In genomic region chr3:138354376-138354775, GRCh38 we compare ENCODE assay signal across 37 cellular contexts. TPM values are rescaled to one million over a fixed set of nuclear protein-coding genes. Genes with fewer than 3 reads are reported as not detected.
"Had no signal": no experiment of that assay in that cellular context is flagged by ENCODE, and none has a peak within 500 bp of the region (broad histone marks: within the 10 kb centered on the region; RNA-seq: fewer than 3 reads in every experiment).

No MANE protein-coding gene starts in this region.

- H3K36me3 Mint-ChIP-seq: activated CD4-positive, alpha-beta memory T cell treated with anti-CD3 and anti-CD28 coated beads for 36 hours; activated naive CD4-positive, alpha-beta T cell treated with anti-CD3 and anti-CD28 coated beads, Interleukin-2, amount 50 U/mL, for 72 hours had no signal

- DNase-seq: activated B cell treated with CpG ODN at 0.5 μM for 24 hours; activated CD4-positive, alpha-beta memory T cell treated with anti-CD3 and anti-CD28 coated beads for 36 hours; activated CD4-positive, alpha-beta T cell treated with anti-CD3 and anti-CD28 coated beads for 4 hours; activated CD4-positive, alpha-beta T cell treated with anti-CD3 and anti-CD28 coated beads, Interleukin-2, amount 50 U/mL, for 1 hour; activated CD4-positive, CD25-positive, alpha-beta regulatory T cell treated with anti-CD3 and anti-CD28 coated beads, Interleukin-2, amount 50 U/mL, for 72 hours; activated CD8-positive, alpha-beta memory T cell treated with anti-CD3 and anti-CD28 coated beads, Interleukin-2, amount 50 U/mL, for 4 hours; activated gamma-delta T cell treated with Interleukin-2 at 50 U/mL for 16 hours; activated naive CD4-positive, alpha-beta T cell treated with anti-CD3 and anti-CD28 coated beads for 36 hours; activated T-cell treated with anti-CD3 and anti-CD28 coated beads for 4 hours; activated T-cell treated with anti-CD3 and anti-CD28 coated beads, Interleukin-2, amount 50 U/mL, for 4 hours; body of pancreas; NCI-H1105; NCI-H1417 treated with DMSO at 0.1 percent for 48 hours; NCI-H187 treated with DMSO at 0.1 percent for 48 hours; NCI-H2081; NCI-H2171 treated with DMSO at 0.1 percent for 48 hours; NCI-H2227 treated with DMSO at 0.1 percent for 48 hours; NCI-H446 treated with DMSO at 0.1 percent for 48 hours; NCI-H524; NCI-H69; NCI-H82; PC-3; Peyer's patch; RPMI8226; SW 1271; T-helper 1 cell; T-helper 2 cell; T-helper 9 cell had no signal

- H3K4me3 ChIP-seq: adrenal gland, body of pancreas, breast epithelium, K562, Peyer's patch had no signal

- H3K4me3 Mint-ChIP-seq: activated B cell treated with CpG ODN at 0.5 μM for 24 hours; activated CD4-positive, alpha-beta memory T cell treated with anti-CD3 and anti-CD28 coated beads for 36 hours; activated naive CD4-positive, alpha-beta T cell treated with anti-CD3 and anti-CD28 coated beads for 36 hours; activated T-cell treated with anti-CD3 and anti-CD28 coated beads, Interleukin-2, amount 50 U/mL, for 4 hours; activated T-helper 1 cell treated with anti-CD3 and anti-CD28 coated beads, Interleukin-12 subunit alpha, Interleukin-12 subunit beta, Interleukin-2, Interleukin-4 antibody, amounts not matched to agents 30 ng/mL and 10 ng/mL and 1 ng/mL, durations not matched to agents 14 hours and 24 hours and 36 hours had no signal

- H3K27ac ChIP-seq: adrenal gland, body of pancreas, Peyer's patch, VCaP had no signal

- H3K4me1 ChIP-seq: Peyer's patch had no signal

- H3K27ac Mint-ChIP-seq: activated B cell treated with CpG ODN at 0.5 μM for 24 hours; activated CD4-positive, alpha-beta memory T cell treated with anti-CD3 and anti-CD28 coated beads for 36 hours; activated naive CD4-positive, alpha-beta T cell treated with anti-CD3 and anti-CD28 coated beads for 36 hours; activated naive CD4-positive, alpha-beta T cell treated with anti-CD3 and anti-CD28 coated beads, Interleukin-2, amount 50 U/mL, for 72 hours; activated T-helper 1 cell treated with anti-CD3 and anti-CD28 coated beads, Interleukin-12 subunit alpha, Interleukin-12 subunit beta, Interleukin-2, Interleukin-4 antibody, amounts not matched to agents 30 ng/mL and 10 ng/mL and 1 ng/mL, durations not matched to agents 14 hours and 24 hours and 36 hours had no signal

- ATAC-seq: activated naive CD4-positive, alpha-beta T cell treated with anti-CD3 and anti-CD28 coated beads, Interleukin-2, amount 50 U/mL, for 72 hours; activated T-cell treated with anti-CD3 and anti-CD28 coated beads, Interleukin-2, amount 50 U/mL, for 4 hours; body of pancreas; K562; PC-3 had no signal

- H3K4me1 Mint-ChIP-seq: activated B cell treated with CpG ODN at 0.5 μM for 24 hours had no signal

- H3K9me3 Mint-ChIP-seq: activated B cell treated with CpG ODN at 0.5 μM for 24 hours; activated CD4-positive, alpha-beta memory T cell treated with anti-CD3 and anti-CD28 coated beads for 36 hours; activated naive CD4-positive, alpha-beta T cell treated with anti-CD3 and anti-CD28 coated beads for 36 hours; activated naive CD4-positive, alpha-beta T cell treated with anti-CD3 and anti-CD28 coated beads, Interleukin-2, amount 50 U/mL, for 72 hours; activated T-cell treated with anti-CD3 and anti-CD28 coated beads, Interleukin-2, amount 50 U/mL, for 4 hours; activated T-helper 1 cell treated with anti-CD3 and anti-CD28 coated beads, Interleukin-12 subunit alpha, Interleukin-12 subunit beta, Interleukin-2, Interleukin-4 antibody, amounts not matched to agents 30 ng/mL and 10 ng/mL and 1 ng/mL, durations not matched to agents 14 hours and 24 hours and 36 hours had no signal

- H3K9me3 ChIP-seq: adrenal gland, body of pancreas, breast epithelium, Peyer's patch had no signal

- H3K27me3 ChIP-seq: adrenal gland, body of pancreas, breast epithelium, Peyer's patch had no signal

- H3K36me3 ChIP-seq: breast epithelium, Peyer's patch had no signal

- FAIRE-seq: astrocyte, K562 had no signal

RNA-seq across cellular contexts. Expression of gene NME9, which starts 24.7 kb away (rescaled TPM):
- total RNA-seq: activated B cell treated with CpG ODN at 0.5 μM for 24 hours; activated T-cell treated with anti-CD3 and anti-CD28 coated beads, Interleukin-2, amount 50 U/mL, for 4 hours; activated T-helper 1 cell treated with anti-CD3 and anti-CD28 coated beads, Interleukin-12 subunit alpha, Interleukin-12 subunit beta, Interleukin-2, Interleukin-4 antibody, amounts not matched to agents 30 ng/mL and 10 ng/mL and 1 ng/mL, durations not matched to agents 14 hours and 24 hours and 36 hours; cardiac septum; K562; MCF 10A; Peyer's patch had no signal
